Comparison of ENCODE assay signal across 16 cellular contexts in genomic region chr5:112165897-112166737, GRCh38.
DNase-seq lines count a peak whose midpoint lies in the region; ATAC-seq, FAIRE-seq and TF ChIP-seq lines count a peak whose summit lies in the region.
"Had no signal": no experiment of that assay in that cellular context is flagged by ENCODE, and none has a peak within 500 bp of the region (broad histone marks: within the 10 kb centered on the region; RNA-seq: fewer than 3 reads in every experiment).

No MANE protein-coding gene starts in this region.

- peaks cover 24% of the 10 kb centered on the region for H3K4me1 Mint-ChIP-seq in activated CD4-positive, alpha-beta memory T cell treated with anti-CD3 and anti-CD28 coated beads for 36 hours (ENCODE audit: low read depth)
- peaks cover 17 to 37% of the 10 kb centered on the region in 2 donors for H3K4me1 Mint-ChIP-seq in immature natural killer cell
- peaks cover 17 to 22% (median 22%) of the 10 kb centered on the region in 4 donors for H3K4me1 Mint-ChIP-seq in naive thymus-derived CD8-positive, alpha-beta T cell

- POLR2A ChIA-PET in A549 (lab: Yijun Ruan, JAX) = no interaction called here
- POLR2A ChIA-PET in activated CD4-positive, alpha-beta memory T cell treated with anti-CD3 and anti-CD28 coated beads for 36 hours (lab: Charles Lee) = no interaction called here
- POLR2A ChIA-PET in naive thymus-derived CD8-positive, alpha-beta T cell (lab: Charles Lee) = no interaction called here

- no peak for TF ChIP-seq POLR2A in A549 (IDR thresholded peaks at IDR 0.05; ENCODE audit: low read length)

- peaks cover 26% of the 10 kb centered on the region for H3K4me1 ChIP-seq in A549

- 90% methylated on average over 3 of the region's 3 CpGs for WGBS in A549 (ENCODE audit: missing lambda C conversion rate)

- FAIRE-seq in A549 (lab: Jason Lieb, UNC) = no peak

- CTCF ChIA-PET in A549 (lab: Yijun Ruan, JAX) = interaction anchor here (3.7 kb wide), 1 partner anchor 10 kb away, joined by 21 read pairs; no protein-coding TSS in a partner anchor
- CTCF ChIA-PET in activated CD4-positive, alpha-beta memory T cell treated with anti-CD3 and anti-CD28 coated beads for 36 hours (lab: Charles Lee) = interaction anchor here (0.7 to 1.3 kb wide), 2 partner anchors 9 to 20 kb away, joined by 3 to 4 read pairs; no protein-coding TSS in a partner anchor

- H3K4me3 Mint-ChIP-seq in activated CD4-positive, alpha-beta memory T cell treated with anti-CD3 and anti-CD28 coated beads for 36 hours = no peak overlapping the region
- no peak overlapping the region for H3K4me3 Mint-ChIP-seq in immature natural killer cell
- no peak overlapping the region for H3K4me3 Mint-ChIP-seq in naive thymus-derived CD8-positive, alpha-beta T cell

- TF ChIP-seq EP300 in A549 (IDR thresholded peaks at IDR 0.05) = no peak

- DNase-seq in A549 (ENCODE audit: low read depth in 1 of 2, low spot score in 1 of 2) = no peak
- DNase-seq in H7 = peak; percentile 38
- DNase-seq in activated CD4-positive, alpha-beta memory T cell treated with anti-CD3 and anti-CD28 coated beads for 36 hours = no peak
- DNase-seq in immature natural killer cell = no peak
- no peak for DNase-seq in naive thymus-derived CD8-positive, alpha-beta T cell
- no peak for DNase-seq in UCSD-AML1 (lab: John Stamatoyannopoulos, UW; ENCODE audit: unreplicated experiment)
- DNase-seq in GM20000 (ENCODE audit: low spot score) = no peak
- DNase-seq: brain microvascular endothelial cell; GM23248; MV-4-11; NCI-H524 treated with DMSO at 0.1 percent for 48 hours; ovary; stimulated activated naive CD4-positive, alpha-beta T cell treated with Interleukin-2 at 50 U/mL for 16 hours; SW 1271 had no signal

- no peaks in the 10 kb centered on the region for H3K9me3 ChIP-seq in A549
- H3K9me3 ChIP-seq: BLaER1, ovary had no signal

- no peak overlapping the region for H3K4me2 ChIP-seq in A549
- H3K4me2 ChIP-seq: BLaER1 had no signal

- peaks cover 37% of the 10 kb centered on the region for H3K36me3 Mint-ChIP-seq in activated CD4-positive, alpha-beta memory T cell treated with anti-CD3 and anti-CD28 coated beads for 36 hours
- peaks cover 0 to 31% (median 24%) of the 10 kb centered on the region in 3 donors for H3K36me3 Mint-ChIP-seq in immature natural killer cell
- H3K36me3 Mint-ChIP-seq in naive thymus-derived CD8-positive, alpha-beta T cell = peaks cover 0 to 64% (median 0%) of the 10 kb centered on the region in 3 donors

- H3K27me3 ChIP-seq in H7 (ENCODE audit: control insufficient read depth, insufficient read depth, low read length) = no peaks in the 10 kb centered on the region
- H3K27me3 ChIP-seq: BLaER1, brain microvascular endothelial cell, ovary had no signal

- no peaks in the 10 kb centered on the region for H3K9me3 Mint-ChIP-seq in activated CD4-positive, alpha-beta memory T cell treated with anti-CD3 and anti-CD28 coated beads for 36 hours
- H3K9me3 Mint-ChIP-seq in immature natural killer cell = no peaks in the 10 kb centered on the region
- H3K9me3 Mint-ChIP-seq in naive thymus-derived CD8-positive, alpha-beta T cell = no peaks in the 10 kb centered on the region

- ATAC-seq in A549 (peak; percentile 33 to 55; a peak in 4 of 6 replicates), GM18873 (IDR thresholded peaks at IDR 0.05; ENCODE audit: low FRiP score, unreplicated experiment) (no peak)
- no peak for ATAC-seq in naive thymus-derived CD8-positive, alpha-beta T cell

- H3K36me3 ChIP-seq in H7 (replicated peaks; ENCODE audit: control insufficient read depth, insufficient read depth, low read length) = peaks cover 18% of the 10 kb centered on the region
- H3K36me3 ChIP-seq: ovary had no signal

- no peak for TF ChIP-seq RAD21 in A549 (conservative IDR thresholded peaks at IDR 0.05 in 1 of 2, IDR thresholded peaks at IDR 0.05 in 1 of 2)

- intact Hi-C loops in activated CD4-positive, alpha-beta memory T cell treated with anti-CD3 and anti-CD28 coated beads for 36 hours (cut with micrococcal nuclease) = loop anchor here (10.0 kb wide), 2 partner anchors 799 to 1349 kb away; partner anchors contain the start of gene YTHDC2

- H3K4me3 ChIP-seq in A549 (no peak overlapping the region), H7 (ENCODE audit: insufficient read depth, low read depth, low read length) (no peak overlapping the region)
- H3K4me3 ChIP-seq: BLaER1, GM23248, ovary had no signal

- no peaks in the 10 kb centered on the region for H3K27me3 Mint-ChIP-seq in activated CD4-positive, alpha-beta memory T cell treated with anti-CD3 and anti-CD28 coated beads for 36 hours
- peaks cover 0 to 2% (median 0%) of the 10 kb centered on the region in 3 donors for H3K27me3 Mint-ChIP-seq in immature natural killer cell (ENCODE audit: low read depth in 3 of 3)
- no peaks in the 10 kb centered on the region for H3K27me3 Mint-ChIP-seq in naive thymus-derived CD8-positive, alpha-beta T cell

- no peak for TF ChIP-seq CTCF in A549 (IDR thresholded peaks at IDR 0.05)
- TF ChIP-seq CTCF in GM20000 (IDR thresholded peaks at IDR 0.05; ENCODE audit: extremely low read depth, missing control alignments) = no peak

- H3K27ac Mint-ChIP-seq in activated CD4-positive, alpha-beta memory T cell treated with anti-CD3 and anti-CD28 coated beads for 36 hours = peak overlapping the region; percentile 59
- peak overlapping the region in 5 of 6 donors; percentile 9 to 74 (median 50) for H3K27ac Mint-ChIP-seq in immature natural killer cell
- H3K27ac Mint-ChIP-seq in naive thymus-derived CD8-positive, alpha-beta T cell = peak overlapping the region in 4 of 10 donors; percentile 37 to 84 (median 50)

- H3K27ac ChIP-seq in A549 = peak overlapping the region in 1 of 2 experiments; percentile 65; a peak in 3 of 6 replicates
- H3K27ac ChIP-seq: BLaER1, brain microvascular endothelial cell, ovary had no signal

TF ChIP-seq in A549, 52 proteins besides CTCF, POLR2A, EP300 and RAD21:
- TF ChIP-seq PBX3 (IDR thresholded peaks at IDR 0.05) (no peak), JUN (IDR thresholded peaks at IDR 0.05) (0 out of 5 replicates have a peak, but pooled peaks of 1 of the 2 experiments have one; percentile 18)
TF ChIP-seq in A549: peak in this region for 1.

Comparison
In these comparisons a context has a peak if more than half of its experiments do, and no peak if none do; other contexts are left out.
1. ATAC-seq: peak in A549 (2 of 2); none in naive thymus-derived CD8-positive, alpha-beta T cell (0 of 2) and GM18873 (single experiment).